ENCODE assay signal across 27 cellular contexts in genomic region chr15:80423215-80423614, GRCh38. TPM values are rescaled to one million over a fixed set of nuclear protein-coding genes. Genes with fewer than 3 reads are reported as not detected.
A peak's percentile ranks its signal among the peaks of the same experiment; 100 is the strongest.
DNase-seq lines count a peak whose midpoint lies in the region; ATAC-seq and TF ChIP-seq lines count a peak whose summit lies in the region.
"Had no signal": no experiment of that assay in that cellular context is flagged by ENCODE, and none has a peak within 500 bp of the region (broad histone marks: within the 10 kb centered on the region; RNA-seq: fewer than 3 reads in every experiment).

No MANE protein-coding gene starts in this region.

- H3K4me3 ChIP-seq in Panc1 (ENCODE audit: low read depth in 2 of 2, low read length in 2 of 2) (no peak overlapping the region), mesendoderm (ENCODE audit: low read length) (no peak overlapping the region)
- H3K4me3 ChIP-seq: left ventricle myocardium inferior, right lobe of liver, thoracic aorta had no signal

- H3K4me1 ChIP-seq in Panc1 (ENCODE audit: control insufficient read depth, insufficient read depth, low read length) (peaks cover 25% of the 10 kb centered on the region), mesendoderm (ENCODE audit: control insufficient read depth, low read depth, low read length) (no peaks in the 10 kb centered on the region)
- H3K4me1 ChIP-seq: BE2C, left ventricle myocardium inferior had no signal

- H3K27me3 ChIP-seq in Panc1 (ENCODE audit: control insufficient read depth, insufficient read depth, low read length) (no peaks in the 10 kb centered on the region), mesendoderm (ENCODE audit: insufficient read depth, low read length, poor library complexity) (no peaks in the 10 kb centered on the region)
- H3K27me3 ChIP-seq: BE2C, right lobe of liver had no signal

- H3K23ac ChIP-seq in mesendoderm (ENCODE audit: low read length) = no peak overlapping the region

- peaks cover 6% of the 10 kb centered on the region for H3K9me3 Mint-ChIP-seq in chondrocyte (ENCODE audit: low read depth)
- H3K9me3 Mint-ChIP-seq: activated naive CD8-positive, alpha-beta T cell treated with anti-CD3 and anti-CD28 coated beads, Interleukin-2, amount 50 U/mL, for 24 hours; activated T-cell treated with anti-CD3 and anti-CD28 coated beads, Interleukin-2, amount 50 U/mL, for 4 hours; CD8-positive, alpha-beta T cell; stimulated activated naive CD8-positive, alpha-beta T cell treated with anti-CD3 and anti-CD28 coated beads, Interleukin-15, amount 100 ng/mL, for 72 hours had no signal

- H3K36me3 ChIP-seq in Panc1 (ENCODE audit: control insufficient read depth, insufficient read depth, low read length) (no peaks in the 10 kb centered on the region), mesendoderm (ENCODE audit: control insufficient read depth, insufficient read depth, low read length) (no peaks in the 10 kb centered on the region)
- H3K36me3 ChIP-seq: BE2C, left ventricle myocardium inferior, right lobe of liver, thoracic aorta had no signal

- no peak overlapping the region for H3K56ac ChIP-seq in mesendoderm (ENCODE audit: low read length)

- H3K4me2 ChIP-seq in mesendoderm (ENCODE audit: low read length) = no peak overlapping the region

- TF ChIP-seq CTCF in Panc1 (IDR thresholded peaks at IDR 0.05) (no peak), chondrocyte (IDR thresholded peaks at IDR 0.05) (no peak)

- H3K79me1 ChIP-seq in mesendoderm (ENCODE audit: low read length) = no peaks in the 10 kb centered on the region

- H3K9me3 ChIP-seq in Panc1 (ENCODE audit: control insufficient read depth, insufficient read depth, low read depth, low read length) = no peaks in the 10 kb centered on the region
- H3K9me3 ChIP-seq: BE2C, left ventricle myocardium inferior, right lobe of liver, thoracic aorta had no signal

- peaks cover 49% of the 10 kb centered on the region for H3K4me1 Mint-ChIP-seq in chondrocyte (ENCODE audit: low read depth)
- H3K4me1 Mint-ChIP-seq: activated CD8-positive, alpha-beta memory T cell treated with anti-CD3 and anti-CD28 coated beads, Interleukin-2, amount 10 ng/mL, durations not matched to agents 7 days and 5 days; activated naive CD8-positive, alpha-beta T cell treated with anti-CD3 and anti-CD28 coated beads, Interleukin-2, amount 50 U/mL, for 24 hours; stimulated activated naive CD8-positive, alpha-beta T cell treated with anti-CD3 and anti-CD28 coated beads, Interleukin-15, amount 100 ng/mL, for 72 hours; T-helper 17 cell had no signal

- CTCF ChIA-PET in Panc1 (lab: Charles Lee) = interaction anchor here (0.6 kb wide), 1 partner anchor 421 kb away, joined by 5 read pairs; no protein-coding TSS in a partner anchor

- peak overlapping the region; percentile 90 for H3K27ac Mint-ChIP-seq in chondrocyte (ENCODE audit: unreplicated experiment)
- H3K27ac Mint-ChIP-seq: activated CD8-positive, alpha-beta memory T cell treated with anti-CD3 and anti-CD28 coated beads, Interleukin-2, amount 10 ng/mL, durations not matched to agents 7 days and 5 days; activated naive CD8-positive, alpha-beta T cell treated with anti-CD3 and anti-CD28 coated beads, Interleukin-2, amount 50 U/mL, for 24 hours; CD8-positive, alpha-beta T cell; stimulated activated naive CD8-positive, alpha-beta T cell treated with anti-CD3 and anti-CD28 coated beads, Interleukin-15, amount 100 ng/mL, for 72 hours; T-helper 17 cell had no signal

- no peak overlapping the region for H3K18ac ChIP-seq in mesendoderm (ENCODE audit: low read length)

- no peak overlapping the region for H3K4ac ChIP-seq in mesendoderm (ENCODE audit: low read depth, low read length)

- peaks cover 5% of the 10 kb centered on the region for H3K36me3 Mint-ChIP-seq in chondrocyte (ENCODE audit: low read depth)
- H3K36me3 Mint-ChIP-seq: activated CD8-positive, alpha-beta memory T cell treated with anti-CD3 and anti-CD28 coated beads, Interleukin-2, amount 10 ng/mL, durations not matched to agents 7 days and 5 days; CD8-positive, alpha-beta T cell had no signal

- no peak overlapping the region for H2BK120ac ChIP-seq in mesendoderm (ENCODE audit: low read depth, low read length)

- no peak overlapping the region for H4K8ac ChIP-seq in mesendoderm (ENCODE audit: low read depth, low read length)

- peak overlapping the region; percentile 48; the same call in 1 of the 2 replicates for H3K27ac ChIP-seq in Panc1 (ENCODE audit: low read length)
- H3K27ac ChIP-seq in mesendoderm (ENCODE audit: low read depth, low read length) = no peak overlapping the region
- H3K27ac ChIP-seq: left ventricle myocardium inferior, right lobe of liver, thoracic aorta had no signal

- H2BK5ac ChIP-seq in mesendoderm (ENCODE audit: low read length) = no peak overlapping the region

- WGBS in mesendoderm (ENCODE audit: extremely low coverage, insufficient coverage, low lambda C conversion rate) = no CpG with 5 or more reads among the region's 4 CpGs

- peak; percentile 38; the same call in 1 of the 2 replicates for ATAC-seq in Panc1
- ATAC-seq: activated CD4-positive, CD25-positive, alpha-beta regulatory T cell treated with anti-CD3 and anti-CD28 coated beads, Interleukin-2, amount 50 U/mL, for 24 hours; activated CD8-positive, alpha-beta memory T cell treated with anti-CD3 and anti-CD28 coated beads, Interleukin-2, amount 10 ng/mL, durations not matched to agents 7 days and 5 days; activated naive CD8-positive, alpha-beta T cell treated with anti-CD3 and anti-CD28 coated beads, Interleukin-2, amount 50 U/mL, for 24 hours; activated T-cell treated with anti-CD3 and anti-CD28 coated beads, Interleukin-2, amount 50 U/mL, for 4 hours; CD8-positive, alpha-beta T cell; right lobe of liver; stimulated activated naive CD8-positive, alpha-beta T cell treated with anti-CD3 and anti-CD28 coated beads, Interleukin-15, amount 100 ng/mL, for 72 hours; T-helper 17 cell had no signal

- no peak overlapping the region for H2BK15ac ChIP-seq in mesendoderm (replicated peaks; ENCODE audit: low read depth)

- H2AK5ac ChIP-seq in mesendoderm (ENCODE audit: low read length) = no peak overlapping the region

- BruUV-seq in Panc1 (replicated peaks; lab: Mats Ljungman, UMichigan) = no TSS peak

- intact Hi-C loops in Panc1 (cut with micrococcal nuclease; ENCODE audit: unreplicated experiment) = no loop called here

- no peak overlapping the region for H3K4me3 Mint-ChIP-seq in chondrocyte (ENCODE audit: unreplicated experiment)
- H3K4me3 Mint-ChIP-seq: activated CD8-positive, alpha-beta memory T cell treated with anti-CD3 and anti-CD28 coated beads, Interleukin-2, amount 10 ng/mL, durations not matched to agents 7 days and 5 days; activated naive CD8-positive, alpha-beta T cell treated with anti-CD3 and anti-CD28 coated beads, Interleukin-2, amount 50 U/mL, for 24 hours; activated T-cell treated with anti-CD3 and anti-CD28 coated beads, Interleukin-2, amount 50 U/mL, for 4 hours; CD8-positive, alpha-beta T cell; stimulated activated naive CD8-positive, alpha-beta T cell treated with anti-CD3 and anti-CD28 coated beads, Interleukin-15, amount 100 ng/mL, for 72 hours; T-helper 17 cell had no signal

- in situ Hi-C loops in Panc1 (cut with HindIII; ENCODE audit: low pct_unique_long_range_greater_than_20kb, low sequenced_read_pairs) = no loop called here

- no peak overlapping the region for H4K5ac ChIP-seq in mesendoderm (ENCODE audit: low read length)

- H3K9ac ChIP-seq in mesendoderm (ENCODE audit: low read length) = no peak overlapping the region

- H3K27me3 Mint-ChIP-seq in chondrocyte (ENCODE audit: low read depth) = no peaks in the 10 kb centered on the region

- POLR2A ChIA-PET in Panc1 (lab: Charles Lee) = interaction anchor here (0.7 kb wide), 1 partner anchor 31 kb away, joined by 3 read pairs; no protein-coding TSS in a partner anchor

- DNase-seq in EH (ENCODE audit: low read depth) (peak; percentile 58), Panc1 (ENCODE audit: low read depth, low spot score) (no peak), chondrocyte (ENCODE audit: low spot score) (no peak), iris pigment epithelial cell (ENCODE audit: low read depth) (peak; percentile 36), putamen (ENCODE audit: low spot score) (no peak), anterior cingulate cortex (lab: John Stamatoyannopoulos, UW) (no peak), mesendoderm (no peak), activated gamma-delta T cell treated with Interleukin-2 at 50 U/mL for 16 hours (no peak)
- DNase-seq: activated CD4-positive, alpha-beta T cell treated with anti-CD3 and anti-CD28 coated beads, Interleukin-2, amount 50 U/mL, for 4 hours; activated CD8-positive, alpha-beta memory T cell treated with anti-CD3 and anti-CD28 coated beads, Interleukin-2, amount 10 ng/mL, durations not matched to agents 7 days and 5 days; activated naive CD8-positive, alpha-beta T cell treated with anti-CD3 and anti-CD28 coated beads, Interleukin-2, amount 50 U/mL, for 24 hours; activated T-cell treated with anti-CD3 and anti-CD28 coated beads, Interleukin-2, amount 50 U/mL, for 4 hours; BE2C; CD8-positive, alpha-beta T cell; effector CD4-positive, alpha-beta T cell; left ventricle myocardium inferior; NCI-H1436 treated with DMSO at 0.1 percent for 48 hours; NCI-H2081 treated with DMSO at 0.1 percent for 48 hours; NCI-H446; posterior cingulate gyrus; right lobe of liver; stimulated activated CD4-positive, alpha-beta T cell treated with anti-CD3 and anti-CD28 coated beads, Interleukin-12 subunit alpha, Interleukin-12 subunit beta, amount 100 ng/mL, for 4 hours; stimulated activated CD4-positive, alpha-beta T cell treated with anti-CD3 and anti-CD28 coated beads, Interleukin-2, amount 100 ng/mL, for 48 hours; stimulated activated naive CD8-positive, alpha-beta T cell treated with anti-CD3 and anti-CD28 coated beads, Interleukin-15, amount 100 ng/mL, for 72 hours; T-helper 17 cell had no signal

- H3K79me2 ChIP-seq in mesendoderm (ENCODE audit: control insufficient read depth, insufficient read depth, low read length) = no peaks in the 10 kb centered on the region

RNA-seq across cellular contexts. Expression of gene ARNT2, which starts 19.0 kb away (rescaled TPM):
- 16.8 TPM for total RNA-seq in Panc1 (2021; ENCODE audit: unreplicated experiment)
- polyA plus RNA-seq in Panc1 (2012; ENCODE audit: insufficient read length) = 12.9 TPM
- total RNA-seq in chondrocyte = 20.2 to 30.7 TPM (median 22.3 TPM) in 3 replicates
- 4.1 TPM for polyA plus RNA-seq in mesendoderm (2013, experiment 1 of 2)
- polyA plus RNA-seq in mesendoderm (2013, experiment 2 of 2) = 4.5 TPM
- total RNA-seq: activated CD8-positive, alpha-beta memory T cell treated with anti-CD3 and anti-CD28 coated beads, Interleukin-2, amount 10 ng/mL, durations not matched to agents 7 days and 5 days; CD8-positive, alpha-beta T cell; T-helper 17 cell had no signal

Comparison
In these comparisons a context has a peak if more than half of its experiments do, and no peak if none do; other contexts are left out.
1. DNase-seq: peak in EH (single experiment) and iris pigment epithelial cell (single experiment); none in Panc1 (single experiment), chondrocyte (single experiment), putamen (single experiment), anterior cingulate cortex (0 of 58), mesendoderm (single experiment) and activated gamma-delta T cell treated with Interleukin-2 at 50 U/mL for 16 hours (single experiment).